ENCODE assay signal across 14 cellular contexts in genomic region chr11:103035216-103035615, GRCh38.
"Had no signal": no experiment of that assay in that cellular context is flagged by ENCODE, and none has a peak within 500 bp of the region (broad histone marks: within the 10 kb centered on the region; RNA-seq: fewer than 3 reads in every experiment).

No MANE protein-coding gene starts in this region.

- H3K4me3 Mint-ChIP-seq: activated naive CD8-positive, alpha-beta T cell treated with anti-CD3 and anti-CD28 coated beads, Interleukin-2, amount 10 ng/mL, durations not matched to agents 7 days and 5 days; central memory CD8-positive, alpha-beta T cell; nephron; T-cell had no signal

- H3K4me1 Mint-ChIP-seq: nephron had no signal

- H3K9me3 ChIP-seq: colonic mucosa, gastroesophageal sphincter, heart left ventricle, stomach had no signal

- H3K9me3 Mint-ChIP-seq: activated T-cell treated with anti-CD3 and anti-CD28 coated beads, Interleukin-2, amount 50 U/mL, for 24 hours; central memory CD8-positive, alpha-beta T cell; nephron; T-cell had no signal

- H3K27ac Mint-ChIP-seq: nephron, T-cell had no signal

- DNase-seq: activated effector memory CD4-positive, alpha-beta T cell treated with anti-CD3 and anti-CD28 coated beads, Interleukin-2, amount 50 U/mL, for 16 hours; activated naive CD8-positive, alpha-beta T cell treated with anti-CD3 and anti-CD28 coated beads, Interleukin-2, amount 10 ng/mL, durations not matched to agents 7 days and 5 days; activated T-cell treated with anti-CD3 and anti-CD28 coated beads, Interleukin-2, amount 50 U/mL, for 24 hours; kidney; nucleus accumbens; stomach had no signal

- H3K36me3 Mint-ChIP-seq: T-cell had no signal

- H3K4me1 ChIP-seq: colonic mucosa, gastroesophageal sphincter had no signal

- H3K27ac ChIP-seq: brain microvascular endothelial cell, colonic mucosa, gastroesophageal sphincter, heart left ventricle, stomach had no signal

- H3K36me3 ChIP-seq: brain microvascular endothelial cell, colonic mucosa, gastroesophageal sphincter, heart left ventricle, stomach had no signal

- H3K27me3 Mint-ChIP-seq: activated naive CD8-positive, alpha-beta T cell treated with anti-CD3 and anti-CD28 coated beads, Interleukin-2, amount 10 ng/mL, durations not matched to agents 7 days and 5 days; activated T-cell treated with anti-CD3 and anti-CD28 coated beads, Interleukin-2, amount 50 U/mL, for 24 hours; central memory CD8-positive, alpha-beta T cell; T-cell had no signal

- H3K27me3 ChIP-seq: brain microvascular endothelial cell, colonic mucosa, gastroesophageal sphincter, heart left ventricle, stomach had no signal

- H3K4me3 ChIP-seq: colonic mucosa, gastroesophageal sphincter, heart left ventricle, lung, stomach had no signal
